16 cellular contexts compared by ENCODE assay signal in the genomic region with DNA sequence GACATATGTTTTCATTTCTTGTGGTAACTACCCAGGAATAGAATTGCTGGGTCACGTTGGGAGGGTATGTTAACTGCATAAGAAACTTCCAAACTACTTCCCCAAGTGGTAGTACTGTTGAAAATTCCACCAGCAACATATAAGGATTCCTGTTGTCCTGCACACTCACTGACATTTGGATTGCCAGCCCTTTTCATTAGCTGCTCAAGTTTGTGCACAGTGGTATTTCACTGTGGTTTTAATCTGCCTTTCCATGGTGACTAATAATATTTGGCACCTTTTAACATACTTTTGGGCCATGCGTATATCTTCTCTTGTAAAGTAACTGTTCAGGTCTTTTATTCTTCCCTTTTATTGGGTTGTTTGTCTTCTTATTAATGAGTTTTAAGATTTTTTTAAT.
DNase-seq lines count a peak whose midpoint lies in the region; ATAC-seq and TF ChIP-seq lines count a peak whose summit lies in the region.
"Had no signal": no experiment of that assay in that cellular context is flagged by ENCODE, and none has a peak within 500 bp of the region (broad histone marks: within the 10 kb centered on the region; RNA-seq: fewer than 3 reads in every experiment).

No MANE protein-coding gene starts in this region.

- ATAC-seq in effector memory CD8-positive, alpha-beta T cell (replicated peaks): no peak
- ATAC-seq: activated CD8-positive, alpha-beta T cell treated with anti-CD3 and anti-CD28 coated beads for 36 hours; stimulated activated naive CD8-positive, alpha-beta T cell treated with anti-CD3 and anti-CD28 coated beads, Interleukin-15, amount 100 ng/mL, for 72 hours had no signal

- peak overlapping the region; percentile 1 for H3K4me2 ChIP-seq in GM23248 (ENCODE audit: unreplicated experiment)

- H3K9me2 ChIP-seq in GM23248 (ENCODE audit: insufficient read depth): no peaks in the 10 kb centered on the region

- peaks cover 21% of the 10 kb centered on the region; the same call in 1 of the 2 replicates for H3K27me3 ChIP-seq in GM23248 (replicated peaks; ENCODE audit: insufficient read depth)
- no peaks in the 10 kb centered on the region for H3K27me3 ChIP-seq in left ventricle myocardium inferior (ENCODE audit: low read depth)
- H3K27me3 ChIP-seq in Caco-2 (replicated peaks; ENCODE audit: control insufficient read depth, insufficient read depth, low read length): 0 out of 2 replicates have a peak, but pooled peaks cover 1% of the 10 kb centered on the region

- WGBS in GM23248 (ENCODE audit: low coverage in 1 of 2, low lambda C conversion rate in 2 of 2, missing lambda C conversion rate in 2 of 2), 2 experiments: 1 to 2% methylated on average over 2 of the region's 2 CpGs

- no peak overlapping the region for H3K27ac Mint-ChIP-seq in Caco-2 (ENCODE audit: unreplicated experiment)
- H3K27ac Mint-ChIP-seq in effector memory CD8-positive, alpha-beta T cell: no peak overlapping the region
- H3K27ac Mint-ChIP-seq: activated CD8-positive, alpha-beta T cell treated with anti-CD3 and anti-CD28 coated beads for 36 hours; stimulated activated naive CD8-positive, alpha-beta T cell treated with anti-CD3 and anti-CD28 coated beads, Interleukin-15, amount 100 ng/mL, for 72 hours had no signal

- no peak for TF ChIP-seq CTCF in left ventricle myocardium inferior (IDR thresholded peaks at IDR 0.05; ENCODE audit: borderline replicate concordance)
- TF ChIP-seq CTCF in Caco-2 (IDR thresholded peaks at IDR 0.05; ENCODE audit: insufficient read depth in 1 of 2, low read depth in 1 of 2, low read length in 1 of 2, severe bottlenecking in 1 of 2, unreplicated experiment in 1 of 2): no peak

- no peaks in the 10 kb centered on the region for H4K20me1 ChIP-seq in GM23248 (ENCODE audit: insufficient read depth)

- CTCF ChIA-PET in Caco-2 (lab: Charles Lee): interaction anchor here (1.1 kb wide), 1 partner anchor 23 kb away, joined by 4 read pairs; no protein-coding TSS in a partner anchor

- POLR2A ChIA-PET in Caco-2 (lab: Charles Lee): no interaction called here

- H3K79me2 ChIP-seq in GM23248 (ENCODE audit: insufficient read depth): no peaks in the 10 kb centered on the region

- no peak overlapping the region for H3K4me3 ChIP-seq in GM23248
- H3K4me3 ChIP-seq in left ventricle myocardium inferior: no peak overlapping the region
- H3K4me3 ChIP-seq in Caco-2 (ENCODE audit: low read depth, low read length): no peak overlapping the region
- H3K4me3 ChIP-seq: lung had no signal

- no peak overlapping the region for H3K9ac ChIP-seq in GM23248

- H3K4me3 Mint-ChIP-seq in Caco-2 (ENCODE audit: unreplicated experiment): no peak overlapping the region
- H3K4me3 Mint-ChIP-seq in effector memory CD8-positive, alpha-beta T cell: no peak overlapping the region
- H3K4me3 Mint-ChIP-seq: activated CD8-positive, alpha-beta T cell treated with anti-CD3 and anti-CD28 coated beads for 36 hours; stimulated activated naive CD8-positive, alpha-beta T cell treated with anti-CD3 and anti-CD28 coated beads, Interleukin-15, amount 100 ng/mL, for 72 hours had no signal

- H3K36me3 Mint-ChIP-seq in Caco-2 (ENCODE audit: insufficient read depth, unreplicated experiment): no peaks in the 10 kb centered on the region
- H3K36me3 Mint-ChIP-seq in effector memory CD8-positive, alpha-beta T cell (ENCODE audit: insufficient read depth): no peaks in the 10 kb centered on the region

- no peaks in the 10 kb centered on the region for H3K27me3 Mint-ChIP-seq in Caco-2 (ENCODE audit: insufficient read depth, unreplicated experiment)
- H3K27me3 Mint-ChIP-seq in effector memory CD8-positive, alpha-beta T cell: no peaks in the 10 kb centered on the region

- H3K4me1 Mint-ChIP-seq in Caco-2 (ENCODE audit: low read depth, unreplicated experiment): peaks cover 9% of the 10 kb centered on the region
- peaks cover 17 to 29% of the 10 kb centered on the region in 2 donors for H3K4me1 Mint-ChIP-seq in effector memory CD8-positive, alpha-beta T cell (ENCODE audit: low read depth in 2 of 2)

- intact Hi-C loops in left ventricle myocardium inferior (cut with micrococcal nuclease) (no loop called here), Caco-2 (cut with micrococcal nuclease; ENCODE audit: unreplicated experiment) (no loop called here)

- no peaks in the 10 kb centered on the region for H3K9me3 Mint-ChIP-seq in Caco-2 (ENCODE audit: unreplicated experiment)
- no peaks in the 10 kb centered on the region for H3K9me3 Mint-ChIP-seq in effector memory CD8-positive, alpha-beta T cell
- H3K9me3 Mint-ChIP-seq: activated CD8-positive, alpha-beta T cell treated with anti-CD3 and anti-CD28 coated beads for 36 hours; stimulated activated naive CD8-positive, alpha-beta T cell treated with anti-CD3 and anti-CD28 coated beads, Interleukin-15, amount 100 ng/mL, for 72 hours had no signal

- no peaks in the 10 kb centered on the region for H3K9me3 ChIP-seq in GM23248 (ENCODE audit: low read depth)
- H3K9me3 ChIP-seq in left ventricle myocardium inferior (replicated peaks): no peaks in the 10 kb centered on the region
- H3K9me3 ChIP-seq in Caco-2: no peaks in the 10 kb centered on the region

- peaks cover 9% of the 10 kb centered on the region; the same call in 1 of the 2 replicates for H3F3A ChIP-seq in GM23248 (ENCODE audit: insufficient read depth)

- peak; percentile 77 for DNase-seq in GM23248
- DNase-seq in astrocyte of the hippocampus (ENCODE audit: low read depth, low spot score): peak; percentile 91
- DNase-seq in left ventricle myocardium inferior: no peak
- DNase-seq in stromal cell of bone marrow (ENCODE audit: low read depth): peak; percentile 39
- no peak for DNase-seq in COLO668 (lab: John Stamatoyannopoulos, UW; ENCODE audit: unreplicated experiment)
- no peak for DNase-seq in DMS153 (lab: John Stamatoyannopoulos, UW)
- DNase-seq in Caco-2: no peak
- no peak for DNase-seq in effector memory CD8-positive, alpha-beta T cell
- DNase-seq: activated CD8-positive, alpha-beta T cell treated with anti-CD3 and anti-CD28 coated beads for 36 hours; activated gamma-delta T cell treated with Interleukin-2 at 50 U/mL for 16 hours; cortex of kidney; KG1; NCI-H2081 treated with DMSO at 0.1 percent for 48 hours; stimulated activated CD4-positive, alpha-beta T cell treated with anti-CD3 and anti-CD28 coated beads, Interleukin-4, amount 100 ng/mL, for 24 hours; stimulated activated naive CD8-positive, alpha-beta T cell treated with anti-CD3 and anti-CD28 coated beads, Interleukin-15, amount 100 ng/mL, for 72 hours had no signal

- peaks cover 10% of the 10 kb centered on the region for H3K4me1 ChIP-seq in GM23248 (ENCODE audit: insufficient read depth)
- H3K4me1 ChIP-seq in left ventricle myocardium inferior: peaks cover 61% of the 10 kb centered on the region
- peaks cover 6% of the 10 kb centered on the region; the same call in 1 of the 2 replicates for H3K4me1 ChIP-seq in Caco-2

- no TSS peak for BruUV-seq in Caco-2 (replicated peaks; lab: Mats Ljungman, UMichigan)

- no peak overlapping the region for H2AFZ ChIP-seq in GM23248

- in situ Hi-C loops in GM23248 (cut with MboI): no loop called here

- H3K36me3 ChIP-seq in GM23248 (ENCODE audit: low read depth): no peaks in the 10 kb centered on the region
- H3K36me3 ChIP-seq in left ventricle myocardium inferior: no peaks in the 10 kb centered on the region
- no peaks in the 10 kb centered on the region for H3K36me3 ChIP-seq in Caco-2 (ENCODE audit: control insufficient read depth, insufficient read depth, low read length)

- H3K27ac ChIP-seq in GM23248: no peak overlapping the region
- peak overlapping the region; percentile 73 for H3K27ac ChIP-seq in left ventricle myocardium inferior (replicated peaks)

Comparison
In these comparisons a context has a peak if more than half of its experiments do, and no peak if none do; other contexts are left out.
1. DNase-seq: peak in GM23248 (single experiment), astrocyte of the hippocampus (single experiment) and stromal cell of bone marrow (single experiment); none in left ventricle myocardium inferior (single experiment), COLO668 (single experiment), DMS153 (single experiment), Caco-2 (0 of 2) and effector memory CD8-positive, alpha-beta T cell (0 of 3).